Comparison of ENCODE assay signal across 13 cellular contexts in the genomic region with DNA sequence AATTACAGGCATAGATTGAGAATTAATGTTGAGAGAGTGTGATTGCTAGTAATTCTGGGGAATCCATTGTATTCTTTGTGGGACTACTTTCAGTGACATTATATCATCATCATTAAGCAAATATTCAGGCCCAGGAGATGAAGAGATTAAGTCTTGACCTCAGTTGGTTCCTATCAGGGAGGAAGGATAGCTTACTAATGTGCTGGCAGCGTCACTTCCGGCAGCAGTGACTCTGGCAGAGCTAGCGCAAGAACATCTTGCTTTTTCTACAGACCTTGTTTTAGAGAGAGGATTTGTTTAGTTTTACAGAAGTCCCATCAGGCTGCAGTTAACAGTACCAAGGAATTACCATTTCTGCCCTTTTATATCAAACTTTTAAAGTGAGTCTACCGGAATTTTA. TPM values are rescaled to one million over a fixed set of nuclear protein-coding genes. Genes with fewer than 3 reads are reported as not detected.
A peak's percentile ranks its signal among the peaks of the same experiment; 100 is the strongest.
DNase-seq lines count a peak whose midpoint lies in the region; ATAC-seq, FAIRE-seq and TF ChIP-seq lines count a peak whose summit lies in the region.
"Had no signal": no experiment of that assay in that cellular context is flagged by ENCODE, and none has a peak within 500 bp of the region (broad histone marks: within the 10 kb centered on the region; RNA-seq: fewer than 3 reads in every experiment).

No MANE protein-coding gene starts in this region.

- ATAC-seq in CD8-positive, alpha-beta T cell, result no peak
- ATAC-seq in T-cell (replicated peaks in 1 of 4), result no peak
- peak in 3 of 4 donors; percentile 13 to 31 (median 16) for ATAC-seq in pancreas
- ATAC-seq in HG03280 (IDR thresholded peaks at IDR 0.05; ENCODE audit: unreplicated experiment), result no peak
- ATAC-seq: body of pancreas, Panc1 had no signal

- no peak overlapping the region for H3K4me3 Mint-ChIP-seq in CD8-positive, alpha-beta T cell
- H3K4me3 Mint-ChIP-seq in T-cell, result no peak overlapping the region

- no peaks in the 10 kb centered on the region for H3K27me3 Mint-ChIP-seq in CD8-positive, alpha-beta T cell (ENCODE audit: low read depth)
- H3K27me3 Mint-ChIP-seq in T-cell, result no peaks in the 10 kb centered on the region

- no peaks in the 10 kb centered on the region for H3K9me3 Mint-ChIP-seq in CD8-positive, alpha-beta T cell
- H3K9me3 Mint-ChIP-seq in T-cell, result no peaks in the 10 kb centered on the region

- no peak for TF ChIP-seq POLR2A in tibial nerve (IDR thresholded peaks at IDR 0.05)

- no peak for FAIRE-seq in pancreas (lab: Jason Lieb, UNC)

- CTCF ChIA-PET in CD8-positive, alpha-beta T cell (lab: Charles Lee), result interaction anchor here (0.9 kb wide), 1 partner anchor 31 kb away, joined by 4 read pairs; no protein-coding TSS in a partner anchor
- CTCF ChIA-PET in T-cell (lab: Charles Lee), result no interaction called here

- H3K4me3 ChIP-seq in CD8-positive, alpha-beta T cell (ENCODE audit: low read depth, low read length), result no peak overlapping the region
- no peak overlapping the region for H3K4me3 ChIP-seq in fibroblast of mammary gland (ENCODE audit: control insufficient read depth, low read depth, low read length)
- H3K4me3 ChIP-seq in pancreas, result no peak overlapping the region
- H3K4me3 ChIP-seq in tibial nerve, result no peak overlapping the region
- H3K4me3 ChIP-seq: body of pancreas had no signal

- H3K36me3 ChIP-seq in CD8-positive, alpha-beta T cell (ENCODE audit: insufficient read depth, low read length), result no peaks in the 10 kb centered on the region
- H3K36me3 ChIP-seq in pancreas (no peaks in the 10 kb centered on the region), tibial nerve (no peaks in the 10 kb centered on the region)

- no peaks in the 10 kb centered on the region for H3K27me3 ChIP-seq in CD8-positive, alpha-beta T cell (ENCODE audit: insufficient read depth, low read length)
- H3K27me3 ChIP-seq in pancreas, result no peaks in the 10 kb centered on the region
- no peaks in the 10 kb centered on the region for H3K27me3 ChIP-seq in tibial nerve
- H3K27me3 ChIP-seq: body of pancreas had no signal

- TF ChIP-seq EP300 in tibial nerve (IDR thresholded peaks at IDR 0.05), result no peak

- H3K27ac ChIP-seq in CD8-positive, alpha-beta T cell (ENCODE audit: low read depth, low read length), result no peak overlapping the region
- H3K27ac ChIP-seq in pancreas (no peak overlapping the region), tibial nerve (peak overlapping the region in 1 of 4 donors; percentile 39)

- peaks cover 27% of the 10 kb centered on the region for H3K36me3 Mint-ChIP-seq in CD8-positive, alpha-beta T cell
- peaks cover 6% of the 10 kb centered on the region for H3K36me3 Mint-ChIP-seq in T-cell

- H3K9me3 ChIP-seq in CD8-positive, alpha-beta T cell (ENCODE audit: low read length), result no peaks in the 10 kb centered on the region
- H3K9me3 ChIP-seq in pancreas (no peaks in the 10 kb centered on the region), tibial nerve (no peaks in the 10 kb centered on the region)
- H3K9me3 ChIP-seq: body of pancreas had no signal

- peak overlapping the region; percentile 68 for H3K27ac Mint-ChIP-seq in CD8-positive, alpha-beta T cell
- peak overlapping the region; percentile 7 to 46 for H3K27ac Mint-ChIP-seq in T-cell

- intact Hi-C loops in CD8-positive, alpha-beta T cell (cut with DNase I, micrococcal nuclease), result loop anchor here in 1 of 2 experiments (2.0 kb wide), 1 partner anchor 14 kb away; no protein-coding TSS in a partner anchor
- intact Hi-C loops in pancreas (cut with DNase I), result no loop called here

- TF ChIP-seq CTCF in CD8-positive, alpha-beta T cell (IDR thresholded peaks at IDR 0.05), result no peak
- no peak for TF ChIP-seq CTCF in fibroblast of mammary gland (conservative IDR thresholded peaks at IDR 0.05; ENCODE audit: control insufficient read depth, insufficient read depth, low read depth, low read length)
- no peak for TF ChIP-seq CTCF in pancreas (IDR thresholded peaks at IDR 0.05)
- TF ChIP-seq CTCF in tibial nerve (IDR thresholded peaks at IDR 0.05), result no peak

- WGBS in pancreas, 2 donors, result 87 to 91% methylated on average over 4 of the region's 4 CpGs
- 78 to 84% methylated on average over 4 of the region's 4 CpGs for WGBS in tibial nerve, 2 donors

- peaks cover 36% of the 10 kb centered on the region for H3K4me1 ChIP-seq in CD8-positive, alpha-beta T cell (ENCODE audit: insufficient read depth, low read length)
- H3K4me1 ChIP-seq in pancreas (peaks cover 0 to 20% (median 5%) of the 10 kb centered on the region in 3 donors), tibial nerve (peaks cover 0 to 66% (median 11%) of the 10 kb centered on the region in 4 donors)

- no peak for DNase-seq in CD8-positive, alpha-beta T cell
- DNase-seq in T-cell, result peak in 10 of 34 experiments; percentile 11 to 43 (median 26)
- DNase-seq in fibroblast of mammary gland (ENCODE audit: low read depth), result peak; percentile 60
- DNase-seq in pancreas, result no peak
- no peak for DNase-seq in tibial nerve (ENCODE audit: low spot score in 2 of 2)
- DNase-seq in NCI-H1436 (lab: John Stamatoyannopoulos, UW), result no peak
- no peak for DNase-seq in glomerular visceral epithelial cell (ENCODE audit: extremely low spot score)
- DNase-seq: activated CD4-positive, CD25-positive, alpha-beta regulatory T cell; NCI-H1105; occipital lobe had no signal

- H3K4me1 Mint-ChIP-seq in CD8-positive, alpha-beta T cell (ENCODE audit: low read depth), result peaks cover 72% of the 10 kb centered on the region
- peaks cover 74 to 85% (median 78%) of the 10 kb centered on the region in 3 donors for H3K4me1 Mint-ChIP-seq in T-cell

- POLR2A ChIA-PET in CD8-positive, alpha-beta T cell (lab: Charles Lee), result interaction anchor here (0.8 kb wide), 1 partner anchor 46 kb away, joined by 3 read pairs; no protein-coding TSS in a partner anchor
- POLR2A ChIA-PET in T-cell (lab: Charles Lee), result interaction anchor here in 1 of 2 donors (0.5 to 0.6 kb wide), 2 partner anchors 15 to 33 kb away, joined by 3 to 4 read pairs; no protein-coding TSS in a partner anchor

RNA-seq across cellular contexts. Expression of a gene that starts 20.3 kb away (rescaled TPM):
- 10 to 100 TPM; 29.1 to 30.3 TPM for total RNA-seq in CD8-positive, alpha-beta T cell
- total RNA-seq in T-cell, result 10 to 100 TPM; 46.6 to 73.9 (median 58.3) TPM
- total RNA-seq in pancreas, result 10 to 100 TPM in 5 of 6 donors, 1 to 10 TPM in 1; 10.0 to 29.0 (median 13.5) TPM
- polyA plus RNA-seq in pancreas, result 10 to 100 TPM; 12.3 to 12.7 TPM
- total RNA-seq in tibial nerve, result 10 to 100 TPM; 20.7 to 34.5 (median 24.8) TPM

RNA-seq across cellular contexts. Expression of a gene that starts 20.6 kb away (rescaled TPM):
- 10 to 100 TPM; 35.8 to 37.2 TPM for total RNA-seq in CD8-positive, alpha-beta T cell
- 10 to 100 TPM; 61.9 to 91.0 (median 72.6) TPM for total RNA-seq in T-cell
- total RNA-seq in pancreas, result 10 to 100 TPM; 16.8 to 29.8 (median 24.6) TPM
- 10 to 100 TPM; 58.7 to 76.1 TPM for polyA plus RNA-seq in pancreas
- 10 to 100 TPM; 11.1 to 35.0 (median 16.2) TPM for total RNA-seq in tibial nerve

Comparison
In these comparisons a context has a peak if more than half of its experiments do, and no peak if none do; other contexts are left out.
1. ATAC-seq: peak in pancreas (3 of 4); none in CD8-positive, alpha-beta T cell (single experiment), T-cell (0 of 4) and HG03280 (single experiment).